Comparison of ENCODE assay signal across 1 cellular context in the genomic region with DNA sequence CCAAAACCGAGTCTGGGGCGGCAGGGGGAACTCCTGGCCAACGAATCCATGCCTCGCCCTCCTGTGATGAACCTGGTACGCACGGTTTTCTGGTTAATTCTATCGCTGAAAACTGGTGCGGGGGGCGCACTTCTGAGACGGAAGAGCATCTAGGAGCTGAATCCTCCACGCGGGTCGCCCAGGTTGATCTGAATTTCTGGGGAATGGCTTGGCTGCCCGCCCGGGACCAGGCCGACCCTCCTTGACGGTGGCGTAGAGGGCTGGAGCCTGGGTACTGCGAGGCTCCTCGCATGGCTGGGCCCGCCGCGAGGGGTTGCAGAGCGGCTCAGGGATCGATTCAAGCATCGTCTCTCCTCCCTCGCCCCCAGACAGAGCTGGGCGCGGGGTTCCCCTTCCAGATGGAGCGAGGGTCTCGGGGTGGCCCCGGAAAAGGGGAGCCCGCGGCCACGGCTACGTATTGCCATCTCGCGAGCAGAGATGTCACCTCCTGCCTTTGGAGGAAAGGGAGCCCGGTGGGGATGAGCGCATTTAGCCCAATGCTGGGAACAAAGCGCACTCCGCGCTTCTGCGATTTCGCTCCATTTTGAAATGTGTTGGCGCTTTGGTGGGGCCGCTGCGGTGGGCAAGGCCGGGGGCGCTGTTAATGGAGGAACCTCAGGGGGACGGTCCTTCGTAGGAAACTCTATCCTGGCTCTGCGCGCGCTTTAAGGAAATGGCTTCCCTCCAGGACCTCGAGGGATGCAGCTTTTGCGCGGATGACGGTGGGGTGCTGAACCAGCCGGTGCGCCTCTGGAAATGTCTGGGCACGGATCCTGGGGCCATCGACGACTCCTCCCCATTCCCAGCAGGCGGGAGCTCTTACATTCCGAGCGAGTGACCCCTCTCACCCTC.
TF ChIP-seq lines count a peak whose summit lies in the region.

No MANE protein-coding gene starts in this region.

TF ChIP-seq in IMR-90, 13 proteins besides CTCF, POLR2A, EP300 and RAD21 (continued from another document):
- TF ChIP-seq, protein P1, sequence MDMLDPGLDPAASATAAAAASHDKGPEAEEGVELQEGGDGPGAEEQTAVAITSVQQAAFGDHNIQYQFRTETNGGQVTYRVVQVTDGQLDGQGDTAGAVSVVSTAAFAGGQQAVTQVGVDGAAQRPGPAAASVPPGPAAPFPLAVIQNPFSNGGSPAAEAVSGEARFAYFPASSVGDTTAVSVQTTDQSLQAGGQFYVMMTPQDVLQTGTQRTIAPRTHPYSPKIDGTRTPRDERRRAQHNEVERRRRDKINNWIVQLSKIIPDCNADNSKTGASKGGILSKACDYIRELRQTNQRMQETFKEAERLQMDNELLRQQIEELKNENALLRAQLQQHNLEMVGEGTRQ (IDR thresholded peaks at IDR 0.05; ENCODE audit: low read depth, low read length), result no peak
- TF ChIP-seq BHLHE40 (IDR thresholded peaks at IDR 0.05; ENCODE audit: low read depth, low read length), result no peak
- no peak for TF ChIP-seq MAFK (IDR thresholded peaks at IDR 0.05; ENCODE audit: low read depth, low read length)
- TF ChIP-seq NFE2L2 (IDR thresholded peaks at IDR 0.05; ENCODE audit: low read depth, low read length), result no peak
- TF ChIP-seq RCOR1 (IDR thresholded peaks at IDR 0.05; ENCODE audit: insufficient replicate concordance, low read length), result no peak
- TF ChIP-seq CEBPB (IDR thresholded peaks at IDR 0.05; ENCODE audit: low read depth, low read length), result no peak
- no peak for TF ChIP-seq MXI1 (IDR thresholded peaks at IDR 0.05; ENCODE audit: borderline replicate concordance, low read depth, low read length)
